ENCODE assay signal across 8 cellular contexts in genomic region chr19:38653028-38653571, GRCh38. TPM values are rescaled to one million over a fixed set of nuclear protein-coding genes. Genes with fewer than 3 reads are reported as not detected.
DNase-seq lines count a peak whose midpoint lies in the region; ATAC-seq and TF ChIP-seq lines count a peak whose summit lies in the region.

No MANE protein-coding gene starts in this region.

- CTCF ChIA-PET in A673 (lab: Charles Lee): no interaction called here
- CTCF ChIA-PET in HEK293T (lab: Yijun Ruan, JAX): interaction anchor here (0.6 kb wide), 1 partner anchor 54 kb away, joined by 4 read pairs; no protein-coding TSS in a partner anchor

- POLR2A ChIA-PET in A673 (lab: Charles Lee; ENCODE audit: low non-redundant PET): no interaction called here
- POLR2A ChIA-PET in HEK293T (lab: Yijun Ruan, JAX): interaction anchor here (0.6 to 1.5 kb wide), 2 partner anchors 34 to 85 kb away, joined by 3 to 4 read pairs; partner anchors contain the start of gene EIF3K

- no peaks in the 10 kb centered on the region for H3K9me3 ChIP-seq in A673 (ENCODE audit: low read depth, low read length, poor library complexity, severe bottlenecking)

- H3K4me3 ChIP-seq in A673 (ENCODE audit: low read depth, low read length, poor library complexity, severe bottlenecking) (no peak overlapping the region), coronary artery (peak overlapping the region; percentile 97)

- H3K27ac ChIP-seq in A673 (ENCODE audit: low read depth, low read length, poor library complexity, severe bottlenecking): peak overlapping the region; percentile 58
- peak overlapping the region; percentile 81 to 99 for H3K27ac ChIP-seq in coronary artery

- ATAC-seq in GM19351 (IDR thresholded peaks at IDR 0.05; ENCODE audit: unreplicated experiment): no peak
- ATAC-seq in GM21526 (IDR thresholded peaks at IDR 0.05; ENCODE audit: low FRiP score, unreplicated experiment): no peak

- no peaks in the 10 kb centered on the region for H3K36me3 ChIP-seq in A673 (ENCODE audit: insufficient read depth, low read length, poor library complexity, severe bottlenecking)

- DNase-seq in A673 (ENCODE audit: low spot score) (no peak), NCI-H1694 (lab: John Stamatoyannopoulos, UW) (peak; percentile 74), coronary artery (ENCODE audit: low spot score) (no peak), mucosa of gallbladder (ENCODE audit: low spot score) (peak; percentile 81), NCI-H2196 (lab: John Stamatoyannopoulos, UW; ENCODE audit: unreplicated experiment) (no peak), HEK293T (ENCODE audit: extremely low spot score) (no peak)

- intact Hi-C loops in A673 (cut with micrococcal nuclease; ENCODE audit: unreplicated experiment): no loop called here

- H3K27me3 ChIP-seq in A673 (replicated peaks; ENCODE audit: insufficient read depth, low read depth, low read length, poor library complexity): no peaks in the 10 kb centered on the region

- no TSS peak for BruUV-seq in A673 (replicated peaks; lab: Mats Ljungman, UMichigan)

- TF ChIP-seq CTCF in A673 (conservative IDR thresholded peaks at IDR 0.05; ENCODE audit: low read depth, low read length): no peak
- no peak for TF ChIP-seq CTCF in coronary artery (IDR thresholded peaks at IDR 0.05)

- peaks cover 71% of the 10 kb centered on the region for H3K4me1 ChIP-seq in A673 (ENCODE audit: insufficient read depth, low read length, poor library complexity, severe bottlenecking)

TF ChIP-seq in HEK293T, 16 proteins besides CTCF, POLR2A, EP300 and RAD21:
- no peak for TF ChIP-seq ZNF384 (IDR thresholded peaks at IDR 0.05)
- no peak for TF ChIP-seq HDGF (IDR thresholded peaks at IDR 0.05; ENCODE audit: borderline replicate concordance)
- no peak for TF ChIP-seq FOXK2 (IDR thresholded peaks at IDR 0.05)
- no peak for TF ChIP-seq FOXM1 (IDR thresholded peaks at IDR 0.05; ENCODE audit: borderline replicate concordance)
- TF ChIP-seq NFRKB (IDR thresholded peaks at IDR 0.05): no peak
- no peak for TF ChIP-seq TARDBP (IDR thresholded peaks at IDR 0.05)
- no peak for TF ChIP-seq CTBP1 (IDR thresholded peaks at IDR 0.05; ENCODE audit: borderline replicate concordance)
- TF ChIP-seq, protein P1, sequence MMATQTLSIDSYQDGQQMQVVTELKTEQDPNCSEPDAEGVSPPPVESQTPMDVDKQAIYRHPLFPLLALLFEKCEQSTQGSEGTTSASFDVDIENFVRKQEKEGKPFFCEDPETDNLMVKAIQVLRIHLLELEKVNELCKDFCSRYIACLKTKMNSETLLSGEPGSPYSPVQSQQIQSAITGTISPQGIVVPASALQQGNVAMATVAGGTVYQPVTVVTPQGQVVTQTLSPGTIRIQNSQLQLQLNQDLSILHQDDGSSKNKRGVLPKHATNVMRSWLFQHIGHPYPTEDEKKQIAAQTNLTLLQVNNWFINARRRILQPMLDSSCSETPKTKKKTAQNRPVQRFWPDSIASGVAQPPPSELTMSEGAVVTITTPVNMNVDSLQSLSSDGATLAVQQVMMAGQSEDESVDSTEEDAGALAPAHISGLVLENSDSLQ (IDR thresholded peaks at IDR 0.05): no peak
- no peak for TF ChIP-seq BHLHE40 (IDR thresholded peaks at IDR 0.05; ENCODE audit: borderline replicate concordance)
- no peak for TF ChIP-seq L3MBTL2 (conservative IDR thresholded peaks at IDR 0.05)
- TF ChIP-seq ELF4 (IDR thresholded peaks at IDR 0.05): no peak
- no peak for TF ChIP-seq LEF1 (IDR thresholded peaks at IDR 0.05; ENCODE audit: borderline replicate concordance)
- no peak for TF ChIP-seq SUZ12 (IDR thresholded peaks at IDR 0.05)
- no peak for TF ChIP-seq FOXA1 (IDR thresholded peaks at IDR 0.05)

RNA-seq across cellular contexts. Expression of gene ACTN4, which starts 5.7 kb away (rescaled TPM):
- 370 and 397 TPM in 2 replicates for total RNA-seq in A673 (2021)
- 628 TPM for total RNA-seq in mucosa of gallbladder

RNA-seq across cellular contexts. Expression of gene EIF3K, which starts 34.1 kb away (rescaled TPM):
- total RNA-seq in A673 (2021) (316 and 338 TPM in 2 replicates), mucosa of gallbladder (233 TPM)

RNA-seq across cellular contexts. Expression of gene MAP4K1, which starts 35.3 kb away (rescaled TPM):
- total RNA-seq in A673 (2021) (1.5 and 3.5 TPM in 2 replicates), mucosa of gallbladder (8.2 TPM)

Comparison
In these comparisons a context has a peak if more than half of its experiments do, and no peak if none do; other contexts are left out.
1. DNase-seq: peak in NCI-H1694 (single experiment) and mucosa of gallbladder (single experiment); none in A673 (single experiment), coronary artery (single experiment), NCI-H2196 (single experiment) and HEK293T (single experiment).